Comparison of ENCODE assay signal across 9 cellular contexts in the genomic region with DNA sequence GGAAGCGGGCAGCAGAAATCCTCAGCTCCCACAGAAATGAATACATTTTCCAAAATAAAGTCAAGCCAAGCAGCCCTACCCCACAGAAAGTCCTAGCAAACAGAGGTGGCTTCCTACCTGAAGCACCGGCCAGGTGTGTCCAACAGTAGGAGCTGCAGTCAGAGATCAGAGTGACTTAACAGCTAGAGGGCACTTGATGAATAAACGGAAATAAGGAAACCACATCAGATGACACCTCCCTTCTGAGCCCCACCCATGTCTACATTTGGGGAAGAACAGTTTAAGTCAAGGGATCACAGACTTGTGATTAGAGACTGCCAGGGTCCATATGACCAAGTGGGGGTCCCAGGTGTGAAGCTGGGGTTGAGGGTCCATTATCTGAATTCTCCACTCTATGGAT. TPM values are rescaled to one million over a fixed set of nuclear protein-coding genes. Genes with fewer than 3 reads are reported as not detected.
A peak's percentile ranks its signal among the peaks of the same experiment; 100 is the strongest.
DNase-seq lines count a peak whose midpoint lies in the region; ATAC-seq and TF ChIP-seq lines count a peak whose summit lies in the region.
"Had no signal": no experiment of that assay in that cellular context is flagged by ENCODE, and none has a peak within 500 bp of the region (broad histone marks: within the 10 kb centered on the region; RNA-seq: fewer than 3 reads in every experiment).

Gene CXCR1 (minus strand): TSS at position 172 of the 400 bp plus-strand sequence. CDS start 1,751 bp downstream, outside the sequence.

- DNase-seq in NB4 (ENCODE audit: low read depth) (peak; percentile 67), activated B cell treated with CpG ODN at 0.5 μM for 24 hours (no peak), dedifferentiated amniotic fluid mesenchymal stem cell (ENCODE audit: extremely low spot score) (no peak), mesothelial cell of epicardium (ENCODE audit: low spot score in 2 of 2, unreplicated experiment in 2 of 2) (no peak)
- DNase-seq in activated naive CD8-positive, alpha-beta T cell treated with anti-CD3 and anti-CD28 coated beads, Interleukin-2, amount 50 U/mL, for 24 hours: peak; percentile 8
- peak; percentile 3 to 24 for DNase-seq in stimulated activated CD8-positive, alpha-beta memory T cell treated with anti-CD3 and anti-CD28 coated beads, Interleukin-7, amount 100 ng/mL, for 1 hour (ENCODE audit: low read depth in 2 of 2)
- DNase-seq: amygdala, IMR-90 had no signal

- no peaks in the 10 kb centered on the region for H3K9me3 Mint-ChIP-seq in activated B cell treated with CpG ODN at 0.5 μM for 24 hours
- H3K9me3 Mint-ChIP-seq in activated naive CD8-positive, alpha-beta T cell treated with anti-CD3 and anti-CD28 coated beads, Interleukin-2, amount 50 U/mL, for 24 hours: no peaks in the 10 kb centered on the region
- H3K9me3 Mint-ChIP-seq in mesothelial cell of epicardium: no peaks in the 10 kb centered on the region

- POLR2A ChIA-PET in activated B cell treated with CpG ODN at 0.5 μM for 24 hours (lab: Charles Lee): interaction anchor here (1.9 kb wide), 1 partner anchor 50 kb away, joined by 6 read pairs; the partner anchor contains the start of gene ARPC2

- no peak for TF ChIP-seq POLR2A in NB4 (IDR thresholded peaks at IDR 0.05; ENCODE audit: extremely low read depth, insufficient read length)

- ATAC-seq in activated B cell treated with CpG ODN at 0.5 μM for 24 hours (ENCODE audit: low read depth): peak; percentile 67
- ATAC-seq in activated naive CD8-positive, alpha-beta T cell treated with anti-CD3 and anti-CD28 coated beads, Interleukin-2, amount 50 U/mL, for 24 hours: peak; percentile 82
- ATAC-seq in HG03280 (IDR thresholded peaks at IDR 0.05; ENCODE audit: unreplicated experiment): no peak

- H3K4me3 Mint-ChIP-seq in activated B cell treated with CpG ODN at 0.5 μM for 24 hours (no peak within 1 kb of the TSS), mesothelial cell of epicardium (no peak within 1 kb of the TSS)
- H3K4me3 Mint-ChIP-seq in activated naive CD8-positive, alpha-beta T cell treated with anti-CD3 and anti-CD28 coated beads, Interleukin-2, amount 50 U/mL, for 24 hours: no peak within 1 kb of the TSS

- no peak within 1 kb of the TSS for H3K4me3 ChIP-seq in NB4 (ENCODE audit: low read depth, low read length)

- peaks cover 26% of the 10 kb centered on the region for H3K27me3 Mint-ChIP-seq in activated B cell treated with CpG ODN at 0.5 μM for 24 hours
- H3K27me3 Mint-ChIP-seq in activated naive CD8-positive, alpha-beta T cell treated with anti-CD3 and anti-CD28 coated beads, Interleukin-2, amount 50 U/mL, for 24 hours: peaks cover 4% of the 10 kb centered on the region
- peaks cover 57% of the 10 kb centered on the region for H3K27me3 Mint-ChIP-seq in mesothelial cell of epicardium (ENCODE audit: low read depth)

- CTCF ChIA-PET in activated B cell treated with CpG ODN at 0.5 μM for 24 hours (lab: Charles Lee): interaction anchor here (1.1 to 2.0 kb wide), 3 partner anchors 15 to 91 kb away, joined by 3 to 11 read pairs (median 4); no protein-coding TSS in a partner anchor

- H3K4me1 Mint-ChIP-seq in activated B cell treated with CpG ODN at 0.5 μM for 24 hours (peaks cover 25% of the 10 kb centered on the region), mesothelial cell of epicardium (no peaks in the 10 kb centered on the region)
- peaks cover 24% of the 10 kb centered on the region for H3K4me1 Mint-ChIP-seq in activated naive CD8-positive, alpha-beta T cell treated with anti-CD3 and anti-CD28 coated beads, Interleukin-2, amount 50 U/mL, for 24 hours

- intact Hi-C loops in activated B cell treated with CpG ODN at 0.5 μM for 24 hours (cut with micrococcal nuclease): loop anchor here (5.0 kb wide), 1 partner anchor 231 kb away; the partner anchor contains the start of gene CTDSP1

- H3K27ac Mint-ChIP-seq in activated B cell treated with CpG ODN at 0.5 μM for 24 hours (no peak within 1 kb of the TSS), mesothelial cell of epicardium (no peak within 1 kb of the TSS)
- H3K27ac Mint-ChIP-seq in activated naive CD8-positive, alpha-beta T cell treated with anti-CD3 and anti-CD28 coated beads, Interleukin-2, amount 50 U/mL, for 24 hours: no peak within 1 kb of the TSS

- H3K36me3 Mint-ChIP-seq in activated B cell treated with CpG ODN at 0.5 μM for 24 hours (ENCODE audit: low read depth) (no peaks in the 10 kb centered on the region), mesothelial cell of epicardium (no peaks in the 10 kb centered on the region)
- H3K36me3 Mint-ChIP-seq in activated naive CD8-positive, alpha-beta T cell treated with anti-CD3 and anti-CD28 coated beads, Interleukin-2, amount 50 U/mL, for 24 hours (ENCODE audit: low read depth): no peaks in the 10 kb centered on the region

- TF ChIP-seq CTCF in NB4 (IDR thresholded peaks at IDR 0.05; ENCODE audit: low read depth, low read length) (no peak), activated B cell treated with CpG ODN at 0.5 μM for 24 hours (IDR thresholded peaks at IDR 0.05) (no peak), mesothelial cell of epicardium (IDR thresholded peaks at IDR 0.05; ENCODE audit: unreplicated experiment) (no peak)

RNA-seq across cellular contexts. Expression of gene CXCR1, which starts in this region (rescaled TPM):
- total RNA-seq in activated B cell treated with CpG ODN at 0.5 μM for 24 hours (not detected in 2 replicates), mesothelial cell of epicardium (not detected in 3 replicates)
- total RNA-seq: IMR-90 had no signal

Comparison
In these comparisons a context has a peak if more than half of its experiments do, and no peak if none do; other contexts are left out.
1. Peak in ATAC-seq in activated B cell treated with CpG ODN at 0.5 μM for 24 hours; RNA of the gene not detected or under 1 TPM.
2. DNase-seq: peak in NB4 (single experiment), activated naive CD8-positive, alpha-beta T cell treated with anti-CD3 and anti-CD28 coated beads, Interleukin-2, amount 50 U/mL, for 24 hours (single experiment) and stimulated activated CD8-positive, alpha-beta memory T cell treated with anti-CD3 and anti-CD28 coated beads, Interleukin-7, amount 100 ng/mL, for 1 hour (2 of 2); none in activated B cell treated with CpG ODN at 0.5 μM for 24 hours (single experiment), dedifferentiated amniotic fluid mesenchymal stem cell (single experiment) and mesothelial cell of epicardium (0 of 2).